6 cellular contexts compared by ENCODE assay signal in genomic region chr1:156291226-156292061, GRCh38. TPM values are rescaled to one million over a fixed set of nuclear protein-coding genes. Genes with fewer than 3 reads are reported as not detected.
DNase-seq lines count a peak whose midpoint lies in the region; TF ChIP-seq lines count a peak whose summit lies in the region.

No MANE protein-coding gene starts in this region.

- POLR2A ChIA-PET in MCF 10A (lab: Yijun Ruan, JAX) = interaction anchor here (1.1 kb wide), 1 partner anchor 9 kb away, joined by 5 read pairs; the partner anchor contains the start of gene SMG5

- H3K36me3 ChIP-seq in breast epithelium = no peaks in the 10 kb centered on the region
- peaks cover 3% of the 10 kb centered on the region for H3K36me3 ChIP-seq in adipocyte (ENCODE audit: control insufficient read depth, insufficient read depth, low read length, severe bottlenecking)
- H3K36me3 ChIP-seq in subcutaneous abdominal adipose tissue (ENCODE audit: control insufficient read depth in 5 of 5, insufficient read depth in 5 of 5, low read length in 5 of 5) = peaks cover 3 to 22% (median 17%) of the 10 kb centered on the region in 5 donors

- TF ChIP-seq CTCF in breast epithelium (IDR thresholded peaks at IDR 0.05) (no peak), MCF 10A (IDR thresholded peaks at IDR 0.05; ENCODE audit: unreplicated experiment) (no peak)

- H3K27me3 ChIP-seq in breast epithelium = no peaks in the 10 kb centered on the region
- no peaks in the 10 kb centered on the region for H3K27me3 ChIP-seq in adipocyte (replicated peaks; ENCODE audit: control insufficient read depth, insufficient read depth, low read length)
- no peaks in the 10 kb centered on the region for H3K27me3 ChIP-seq in subcutaneous abdominal adipose tissue (ENCODE audit: control insufficient read depth in 5 of 5, insufficient read depth in 4 of 5, low read length in 5 of 5)

- H3K4me3 Mint-ChIP-seq in MCF 10A (ENCODE audit: unreplicated experiment) = no peak overlapping the region

- no peak overlapping the region for H3K27ac Mint-ChIP-seq in MCF 10A (ENCODE audit: low read depth, unreplicated experiment)

- H3K4me1 Mint-ChIP-seq in MCF 10A (ENCODE audit: insufficient read depth, unreplicated experiment) = peaks cover 19% of the 10 kb centered on the region

- peak overlapping the region; percentile 72 to 90 for H3K27ac ChIP-seq in breast epithelium
- H3K27ac ChIP-seq in subcutaneous abdominal adipose tissue (ENCODE audit: low read depth, low read length) = peak overlapping the region; percentile 82

- BruUV-seq in MCF 10A (replicated peaks; lab: Mats Ljungman, UMichigan) = no TSS peak

- intact Hi-C loops in breast epithelium (cut with DNase I; ENCODE audit: low total_unique reads) = loop anchor here (2.0 kb wide), 1 partner anchor 209 kb away; the partner anchor contains the start of gene MEX3A
- intact Hi-C loops in MCF 10A (cut with micrococcal nuclease) = no loop called here

- TF ChIP-seq POLR2A in breast epithelium (IDR thresholded peaks at IDR 0.05) = no peak

- H3K9me3 ChIP-seq in breast epithelium = no peaks in the 10 kb centered on the region
- no peaks in the 10 kb centered on the region for H3K9me3 ChIP-seq in adipocyte (ENCODE audit: control insufficient read depth, low read length)
- H3K9me3 ChIP-seq in subcutaneous abdominal adipose tissue (ENCODE audit: control insufficient read depth in 5 of 5, low read length in 5 of 5) = no peaks in the 10 kb centered on the region

- DNase-seq in breast epithelium (ENCODE audit: low spot score in 2 of 2) (peak; percentile 70 to 74), MCF 10A (ENCODE audit: unreplicated experiment) (no peak), adipocyte (ENCODE audit: low read depth) (peak; percentile 95), iPS-NIHi7 (ENCODE audit: extremely low spot score) (peak; percentile 98)
- DNase-seq in effector CD8-positive, alpha-beta T cell (lab: John Stamatoyannopoulos, UW) = no peak

- peaks cover 39% of the 10 kb centered on the region for H3K36me3 Mint-ChIP-seq in MCF 10A (ENCODE audit: insufficient read depth, unreplicated experiment)

- H3K4me1 ChIP-seq in breast epithelium = peaks cover 0 to 3% of the 10 kb centered on the region in 2 donors
- H3K4me1 ChIP-seq in adipocyte (ENCODE audit: control insufficient read depth, insufficient read depth, low read length) = peaks cover 25% of the 10 kb centered on the region
- H3K4me1 ChIP-seq in subcutaneous abdominal adipose tissue (ENCODE audit: control insufficient read depth in 5 of 5, insufficient read depth in 5 of 5, low read length in 5 of 5) = peaks cover 6 to 48% (median 29%) of the 10 kb centered on the region in 5 donors

- H3K9ac ChIP-seq in adipocyte (ENCODE audit: low read length) (peak overlapping the region; percentile 78), subcutaneous abdominal adipose tissue (ENCODE audit: low read length in 5 of 5) (peak overlapping the region; percentile 62 to 94 (median 71))

- no peaks in the 10 kb centered on the region for H3K27me3 Mint-ChIP-seq in MCF 10A (ENCODE audit: insufficient read depth, unreplicated experiment)

- CTCF ChIA-PET in MCF 10A (lab: Yijun Ruan, JAX) = interaction anchor here (1.2 to 1.4 kb wide), 2 partner anchors 28 to 194 kb away, joined by 3 to 4 read pairs; no protein-coding TSS in a partner anchor

- peak overlapping the region; percentile 40 to 68 (median 51) for H3K4me3 ChIP-seq in breast epithelium
- peak overlapping the region; percentile 81 for H3K4me3 ChIP-seq in adipocyte (ENCODE audit: low read length)
- H3K4me3 ChIP-seq in subcutaneous abdominal adipose tissue (ENCODE audit: low read depth in 1 of 5, low read length in 5 of 5) = peak overlapping the region; percentile 58 to 81 (median 72)

- no peaks in the 10 kb centered on the region for H3K9me3 Mint-ChIP-seq in MCF 10A (ENCODE audit: unreplicated experiment)

RNA-seq across cellular contexts. Expression of gene GLMP, which starts 4.0 kb away (rescaled TPM):
- total RNA-seq in breast epithelium (10 to 100 TPM; 36.4 to 68.5 (median 40.2) TPM), MCF 10A (2022) (12.9 and 17.5 TPM in 2 replicates)

RNA-seq across cellular contexts. Expression of gene TMEM79, which starts 7.3 kb away (rescaled TPM):
- total RNA-seq in breast epithelium = 1 to 10 TPM; 1.3 to 7.8 (median 4.9) TPM
- total RNA-seq in MCF 10A (2022) = 8.1 and 12.5 TPM in 2 replicates

RNA-seq across cellular contexts. Expression of gene VHLL, which starts 7.7 kb away (rescaled TPM):
- total RNA-seq in breast epithelium (under 1 TPM in 1 of 3 donors, not detected in 2; 0.98 TPM), MCF 10A (2022) (0.49 TPM in 1 of 2 replicates, not detected in the other)

RNA-seq across cellular contexts. Expression of gene SMG5, which starts 8.8 kb away (rescaled TPM):
- total RNA-seq in breast epithelium (10 to 100 TPM; 35.7 to 67.8 (median 54.7) TPM), MCF 10A (2022) (118 and 140 TPM in 2 replicates)

RNA-seq across cellular contexts. Expression of gene PAQR6, which starts 43.6 kb away (rescaled TPM):
- total RNA-seq in breast epithelium = 1 to 10 TPM; 1.8 to 3.9 (median 2.5) TPM
- total RNA-seq in MCF 10A (2022) = 21.5 and 29.2 TPM in 2 replicates

Comparison
In these comparisons a context has a peak if more than half of its experiments do, and no peak if none do; other contexts are left out.
1. DNase-seq: peak in breast epithelium (2 of 2), adipocyte (single experiment) and iPS-NIHi7 (single experiment); none in MCF 10A (single experiment) and effector CD8-positive, alpha-beta T cell (single experiment).
2. Peak in every context shown above with its lines, with median percentiles within 50 percentile points of each other: H3K4me3 ChIP-seq.